ENCODE assay signal across 12 cellular contexts in genomic region chr10:104680467-104681401, GRCh38. TPM values are rescaled to one million over a fixed set of nuclear protein-coding genes. Genes with fewer than 3 reads are reported as not detected.
A peak's percentile ranks its signal among the peaks of the same experiment; 100 is the strongest.
DNase-seq lines count a peak whose midpoint lies in the region; ATAC-seq, FAIRE-seq and TF ChIP-seq lines count a peak whose summit lies in the region.
"Had no signal": no experiment of that assay in that cellular context is flagged by ENCODE, and none has a peak within 500 bp of the region (broad histone marks: within the 10 kb centered on the region; RNA-seq: fewer than 3 reads in every experiment).

No MANE protein-coding gene starts in this region.

- TF ChIP-seq RAD21 in HepG2 (CRISPR knock-in tag; IDR thresholded peaks at IDR 0.05): no peak

- ATAC-seq in HepG2: no peak
- ATAC-seq in right lobe of liver: no peak
- peak; percentile 8 for ATAC-seq in aorta (ENCODE audit: low FRiP score)
- no peak for ATAC-seq in GM21737 (IDR thresholded peaks at IDR 0.05; ENCODE audit: unreplicated experiment)

- POLR2A ChIA-PET in HepG2 (lab: Yijun Ruan, JAX): no interaction called here

- no peak for FAIRE-seq in HepG2 (lab: Jason Lieb, UNC)

- H3K79me2 ChIP-seq in HepG2 (ENCODE audit: insufficient read depth, low read length): no peaks in the 10 kb centered on the region

- intact Hi-C loops in HepG2 (cut with micrococcal nuclease; ENCODE audit: unreplicated experiment) (no loop called here), right lobe of liver (cut with DNase I) (no loop called here), head of caudate nucleus (cut with DNase I) (no loop called here), aorta (cut with DNase I) (no loop called here)

- in situ Hi-C loops in HepG2 (cut with HindIII; ENCODE audit: extremely low pct_ligation_motif_present, low pct_unique_long_range_greater_than_20kb): no loop called here

- H2AFZ ChIP-seq in HepG2 (ENCODE audit: low read length): no peak overlapping the region

- peak overlapping the region; percentile 3; the same call in 1 of the 2 replicates for H3K4me2 ChIP-seq in HepG2 (ENCODE audit: low read depth, low read length)

- TF ChIP-seq EP300 in HepG2 (IDR thresholded peaks at IDR 0.05; ENCODE audit: low read depth in 2 of 2, low read length in 2 of 2) (no peak), HepG2 (CRISPR knock-in tag; IDR thresholded peaks at IDR 0.05; ENCODE audit: borderline replicate concordance) (no peak)

- H3K4me1 ChIP-seq in HepG2 (ENCODE audit: insufficient read depth, low read length) (no peaks in the 10 kb centered on the region), right lobe of liver (no peaks in the 10 kb centered on the region), muscle layer of colon (ENCODE audit: insufficient read depth, low read length) (no peaks in the 10 kb centered on the region), aorta (ENCODE audit: control insufficient read depth in 1 of 2, insufficient read depth in 2 of 2, low read length in 2 of 2) (no peaks in the 10 kb centered on the region)

- H3K27me3 ChIP-seq in HepG2 (ENCODE audit: control insufficient read depth in 1 of 2, insufficient read depth in 2 of 2, low read length in 2 of 2) (peaks cover 0 to 6% of the 10 kb centered on the region in 2 experiments; a peak in 1 of 5 replicates), right lobe of liver (no peaks in the 10 kb centered on the region), muscle layer of colon (ENCODE audit: control insufficient read depth in 1 of 2, insufficient read depth in 2 of 2, low read length in 2 of 2) (peaks cover 0 to 4% of the 10 kb centered on the region in 2 donors), aorta (ENCODE audit: control insufficient read depth in 1 of 2, insufficient read depth in 2 of 2, low read length in 1 of 2) (peaks cover 0 to 2% of the 10 kb centered on the region in 2 donors)

- H3K4me3 ChIP-seq in HepG2 (replicated peaks in 1 of 3; ENCODE audit: insufficient read depth in 1 of 3, low read depth in 2 of 3, low read length in 3 of 3) (no peak overlapping the region), right lobe of liver (no peak overlapping the region), muscle layer of colon (ENCODE audit: low read depth in 1 of 2, low read length in 2 of 2) (peak overlapping the region; percentile 31 to 50), aorta (ENCODE audit: low read length in 2 of 2) (no peak overlapping the region)

- H3K9ac ChIP-seq in HepG2 (ENCODE audit: insufficient read depth, low read depth, low read length): no peak overlapping the region
- H3K9ac ChIP-seq in muscle layer of colon (ENCODE audit: low read length): no peak overlapping the region

- H3K36me3 ChIP-seq in HepG2 (replicated peaks in 1 of 2; ENCODE audit: control insufficient read depth in 1 of 2, insufficient read depth in 2 of 2, low read length in 2 of 2) (no peaks in the 10 kb centered on the region), right lobe of liver (no peaks in the 10 kb centered on the region), muscle layer of colon (ENCODE audit: insufficient read depth, low read length) (no peaks in the 10 kb centered on the region), aorta (ENCODE audit: control insufficient read depth in 1 of 2, insufficient read depth in 2 of 2, low read length in 1 of 2) (no peaks in the 10 kb centered on the region)

- no peak overlapping the region for H3K27ac ChIP-seq in HepG2 (ENCODE audit: extremely low read length, insufficient read depth, low read length)
- H3K27ac ChIP-seq in right lobe of liver: no peak overlapping the region
- no peak overlapping the region for H3K27ac ChIP-seq in muscle layer of colon (ENCODE audit: low read depth, low read length)
- no peak overlapping the region for H3K27ac ChIP-seq in aorta (ENCODE audit: low read depth in 1 of 2, low read length in 2 of 2)
- H3K27ac ChIP-seq: VCaP had no signal

- CTCF ChIA-PET in HepG2 (lab: Yijun Ruan, JAX; ENCODE audit: low intra/inter-chr PET ratio, low total read pairs): no interaction called here

- H3K9me3 ChIP-seq in HepG2 (ENCODE audit: low read length): no peaks in the 10 kb centered on the region
- H3K9me3 ChIP-seq in right lobe of liver: no peaks in the 10 kb centered on the region
- no peaks in the 10 kb centered on the region for H3K9me3 ChIP-seq in muscle layer of colon (ENCODE audit: low read length)
- no peaks in the 10 kb centered on the region for H3K9me3 ChIP-seq in aorta (ENCODE audit: control insufficient read depth, low read length)

- H4K20me1 ChIP-seq in HepG2 (ENCODE audit: insufficient read depth, low read length): no peaks in the 10 kb centered on the region

- no TSS peak for BruUV-seq in HepG2 (replicated peaks; lab: Mats Ljungman, UMichigan)

- TF ChIP-seq CTCF in HepG2 (CRISPR knock-in tag; IDR thresholded peaks at IDR 0.05): no peak
- no peak for TF ChIP-seq CTCF in right lobe of liver (IDR thresholded peaks at IDR 0.05)

- no peak for DNase-seq in HepG2 (ENCODE audit: low spot score)
- no peak for DNase-seq in right lobe of liver
- peak; percentile 53 to 88 (median 80) for DNase-seq in head of caudate nucleus
- no peak for DNase-seq in aorta
- no peak for DNase-seq in OCI-M2 (lab: John Stamatoyannopoulos, UW; ENCODE audit: unreplicated experiment)
- DNase-seq in cerebellar cortex (ENCODE audit: low spot score): no peak
- DNase-seq: amniotic stem cell, NCI-H2081 had no signal

- TF ChIP-seq POLR2A in HepG2 (IDR thresholded peaks at IDR 0.05; ENCODE audit: insufficient read depth in 1 of 2, low read depth in 2 of 2, low read length in 2 of 2) (no peak), right lobe of liver (IDR thresholded peaks at IDR 0.05) (no peak)

- WGBS in HepG2 (ENCODE audit: low lambda C conversion rate): 27% methylated on average over 22 of the region's 35 CpGs
- 29% methylated on average over 9 of the region's 35 CpGs for WGBS in right lobe of liver (ENCODE audit: insufficient coverage, low coverage, low lambda C conversion rate, missing lambda C conversion rate)
- 19 to 20% methylated on average over 34 to 35 of the region's 35 CpGs for WGBS in aorta, 2 donors

TF ChIP-seq in HepG2, 621 proteins besides CTCF, POLR2A, EP300 and RAD21:
- TF ChIP-seq MAFK (conservative IDR thresholded peaks at IDR 0.05 in 1 of 2, IDR thresholded peaks at IDR 0.05 in 1 of 2; ENCODE audit: low read length in 2 of 2) (peak; percentile 35 to 74; a peak in 2 of 4 replicates), MAFF (IDR thresholded peaks at IDR 0.05; ENCODE audit: low read depth, low read length) (peak; percentile 25; the same call in 1 of the 2 replicates), KLF13 (CRISPR knock-in tag; IDR thresholded peaks at IDR 0.05) (no peak)

RNA-seq across cellular contexts. Expression of gene SORCS3, which starts 39.6 kb away (rescaled TPM):
- total RNA-seq in HepG2 (2016; rRNA removed; fragmentation: Illumina TruSeq; extraction: Trizol) (not detected in 2 replicates), right lobe of liver (not detected), aorta (under 1 TPM in 1 of 2 donors, not detected in 1; 0.29 TPM)
- not detected in 2 replicates for total RNA-seq in HepG2 (2016; cell fraction: cytosol; rRNA removed; fragmentation: Illumina TruSeq; extraction: Trizol; ENCODE audit: low read depth)
- not detected in 2 replicates for total RNA-seq in HepG2 (2016; cell fraction: insoluble cytoplasmic fraction; rRNA removed; fragmentation: Illumina TruSeq; extraction: Trizol)
- not detected in 2 replicates for total RNA-seq in HepG2 (2016; cell fraction: membrane; rRNA removed; fragmentation: Illumina TruSeq; extraction: Trizol)
- not detected in 2 replicates for total RNA-seq in HepG2 (2016; cell fraction: nucleus; rRNA removed; fragmentation: Illumina TruSeq; extraction: Trizol)
- polyA plus RNA-seq in HepG2 (2011; rRNA removed) (0.01 and 0.07 TPM in 2 replicates), aorta (not detected)
- polyA plus RNA-seq in HepG2 (2011; cell fraction: cytosol; rRNA removed): 0.01 TPM in 2 replicates
- 0.05 TPM in 2 replicates for polyA plus RNA-seq in HepG2 (2011; cell fraction: nucleus; rRNA removed)
- polyA plus RNA-seq in HepG2 (2012): 0.15 and 0.29 TPM in 2 replicates
- not detected in 2 replicates for polyA plus RNA-seq in HepG2 (2016; cell fraction: cytosol; fragmentation: Illumina TruSeq; extraction: Trizol; ENCODE audit: low read depth)
- not detected in 2 replicates for polyA plus RNA-seq in HepG2 (2016; cell fraction: insoluble cytoplasmic fraction; fragmentation: Illumina TruSeq; extraction: Trizol; ENCODE audit: low read depth)
- not detected in 2 replicates for polyA plus RNA-seq in HepG2 (2016; cell fraction: membrane; fragmentation: Illumina TruSeq; extraction: Trizol; ENCODE audit: low read depth)
- polyA plus RNA-seq in HepG2 (2016; cell fraction: nucleus; fragmentation: Illumina TruSeq; extraction: Trizol; ENCODE audit: insufficient read depth, low read depth): not detected in 2 replicates
- polyA minus RNA-seq in HepG2 (2011; rRNA and poly(A)+ RNA removed; ENCODE audit: low replicate concordance): 0.10 TPM in 1 of 2 replicates, not detected in the other
- polyA minus RNA-seq in HepG2 (2011; cell fraction: cytosol; rRNA and poly(A)+ RNA removed): not detected in 2 replicates
- 1.7 TPM in 1 of 2 replicates, not detected in the other for polyA minus RNA-seq in HepG2 (2011; cell fraction: nucleus; rRNA and poly(A)+ RNA removed)
- total RNA-seq: myocyte had no signal

Comparison
In these comparisons a context has a peak if more than half of its experiments do, and no peak if none do; other contexts are left out.
1. DNase-seq: peak in head of caudate nucleus (42 of 42); none in HepG2 (single experiment), right lobe of liver (0 of 3), aorta (0 of 2), OCI-M2 (single experiment) and cerebellar cortex (single experiment).
2. H3K4me3 ChIP-seq: peak in muscle layer of colon (2 of 2); none in HepG2 (0 of 3), right lobe of liver (0 of 3) and aorta (0 of 2).